ENCODE assay signal across 1 cellular context in the genomic region with DNA sequence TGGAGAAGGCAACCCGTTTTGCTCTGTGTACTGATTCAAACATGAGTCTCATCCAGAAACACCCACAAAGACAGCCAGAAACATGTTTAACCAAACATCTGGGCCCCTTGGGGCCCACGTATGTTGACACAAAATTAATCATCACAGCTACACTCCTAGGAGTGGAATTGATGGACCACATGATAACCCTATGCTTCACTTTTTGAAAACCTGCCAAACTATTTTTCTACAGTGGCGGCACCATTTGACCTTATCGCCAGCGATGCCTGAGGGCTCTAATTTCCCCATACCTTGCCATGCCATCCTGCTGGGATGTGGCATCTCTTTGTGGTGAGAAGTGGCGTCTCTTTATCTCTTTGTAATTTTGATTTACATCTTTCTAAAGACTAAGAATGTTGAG.
TF ChIP-seq lines count a peak whose summit lies in the region.

No MANE protein-coding gene starts in this region.

TF ChIP-seq in HepG2, 621 proteins besides CTCF, POLR2A, EP300 and RAD21 (continued from another document):
- TF ChIP-seq, protein P1, sequence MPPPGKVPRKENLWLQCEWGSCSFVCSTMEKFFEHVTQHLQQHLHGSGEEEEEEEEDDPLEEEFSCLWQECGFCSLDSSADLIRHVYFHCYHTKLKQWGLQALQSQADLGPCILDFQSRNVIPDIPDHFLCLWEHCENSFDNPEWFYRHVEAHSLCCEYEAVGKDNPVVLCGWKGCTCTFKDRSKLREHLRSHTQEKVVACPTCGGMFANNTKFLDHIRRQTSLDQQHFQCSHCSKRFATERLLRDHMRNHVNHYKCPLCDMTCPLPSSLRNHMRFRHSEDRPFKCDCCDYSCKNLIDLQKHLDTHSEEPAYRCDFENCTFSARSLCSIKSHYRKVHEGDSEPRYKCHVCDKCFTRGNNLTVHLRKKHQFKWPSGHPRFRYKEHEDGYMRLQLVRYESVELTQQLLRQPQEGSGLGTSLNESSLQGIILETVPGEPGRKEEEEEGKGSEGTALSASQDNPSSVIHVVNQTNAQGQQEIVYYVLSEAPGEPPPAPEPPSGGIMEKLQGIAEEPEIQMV (CRISPR knock-in tag; IDR thresholded peaks at IDR 0.05; ENCODE audit: low read depth): no peak
- TF ChIP-seq TAF1 (CRISPR knock-in tag; IDR thresholded peaks at IDR 0.05) (no peak), ZGPAT (CRISPR knock-in tag; IDR thresholded peaks at IDR 0.05) (peak; percentile 57), LRRFIP1 (CRISPR knock-in tag; conservative IDR thresholded peaks at IDR 0.05) (no peak), ZNF775 (CRISPR knock-in tag; IDR thresholded peaks at IDR 0.05; ENCODE audit: borderline replicate concordance) (no peak), EHMT2 (IDR thresholded peaks at IDR 0.05; ENCODE audit: borderline replicate concordance, low read depth, low read length) (no peak), MTA1 (CRISPR knock-in tag; IDR thresholded peaks at IDR 0.05; ENCODE audit: borderline replicate concordance) (no peak), CREB1 (IDR thresholded peaks at IDR 0.05) (no peak), CREB1 (CRISPR knock-in tag; IDR thresholded peaks at IDR 0.05) (0 out of 2 replicates have a peak, but pooled peaks have one; percentile 36), ZNF530 (CRISPR knock-in tag; IDR thresholded peaks at IDR 0.05; ENCODE audit: low read depth) (no peak), ASH2L (IDR thresholded peaks at IDR 0.05; ENCODE audit: insufficient read length, low read depth, low read length) (no peak), ZNF207 (IDR thresholded peaks at IDR 0.05; ENCODE audit: borderline replicate concordance) (no peak), ZNF800 (CRISPR knock-in tag; IDR thresholded peaks at IDR 0.05) (no peak), KLF11 (CRISPR knock-in tag; IDR thresholded peaks at IDR 0.05) (no peak), ZNF256 (CRISPR knock-in tag; conservative IDR thresholded peaks at IDR 0.05) (no peak), ZFP41 (CRISPR knock-in tag; IDR thresholded peaks at IDR 0.05; ENCODE audit: borderline replicate concordance) (no peak), MED1 (CRISPR knock-in tag; IDR thresholded peaks at IDR 0.05) (peak; percentile 75), ZNF24 (IDR thresholded peaks at IDR 0.05) (no peak), GLI4 (CRISPR knock-in tag; IDR thresholded peaks at IDR 0.05; ENCODE audit: borderline replicate concordance) (no peak), MYNN (CRISPR knock-in tag; IDR thresholded peaks at IDR 0.05; ENCODE audit: low read depth) (no peak), ZNF678 (CRISPR knock-in tag; IDR thresholded peaks at IDR 0.05) (no peak), TCF7 (IDR thresholded peaks at IDR 0.05; ENCODE audit: low read depth) (peak; percentile 66), ZNF850 (CRISPR knock-in tag; conservative IDR thresholded peaks at IDR 0.05) (no peak), GABPB1 (CRISPR knock-in tag; IDR thresholded peaks at IDR 0.05) (no peak), HIVEP1 (CRISPR knock-in tag; IDR thresholded peaks at IDR 0.05) (no peak), ESRRA (CRISPR knock-in tag; IDR thresholded peaks at IDR 0.05; ENCODE audit: low read depth) (no peak), SALL1 (CRISPR knock-in tag; IDR thresholded peaks at IDR 0.05) (peak; percentile 36; the same call in 1 of the 2 replicates), ZNF44 (CRISPR knock-in tag; IDR thresholded peaks at IDR 0.05) (no peak), FOXK2 (IDR thresholded peaks at IDR 0.05) (no peak), FLYWCH1 (CRISPR knock-in tag; IDR thresholded peaks at IDR 0.05) (no peak), SP2 (CRISPR knock-in tag; IDR thresholded peaks at IDR 0.05) (no peak), TSC22D2 (CRISPR knock-in tag; IDR thresholded peaks at IDR 0.05; ENCODE audit: borderline replicate concordance) (no peak), THAP9 (CRISPR knock-in tag; IDR thresholded peaks at IDR 0.05; ENCODE audit: borderline replicate concordance) (no peak), POLR2AphosphoS2 (IDR thresholded peaks at IDR 0.05; ENCODE audit: low read depth, low read length) (no peak)
- TF ChIP-seq, protein P2, sequence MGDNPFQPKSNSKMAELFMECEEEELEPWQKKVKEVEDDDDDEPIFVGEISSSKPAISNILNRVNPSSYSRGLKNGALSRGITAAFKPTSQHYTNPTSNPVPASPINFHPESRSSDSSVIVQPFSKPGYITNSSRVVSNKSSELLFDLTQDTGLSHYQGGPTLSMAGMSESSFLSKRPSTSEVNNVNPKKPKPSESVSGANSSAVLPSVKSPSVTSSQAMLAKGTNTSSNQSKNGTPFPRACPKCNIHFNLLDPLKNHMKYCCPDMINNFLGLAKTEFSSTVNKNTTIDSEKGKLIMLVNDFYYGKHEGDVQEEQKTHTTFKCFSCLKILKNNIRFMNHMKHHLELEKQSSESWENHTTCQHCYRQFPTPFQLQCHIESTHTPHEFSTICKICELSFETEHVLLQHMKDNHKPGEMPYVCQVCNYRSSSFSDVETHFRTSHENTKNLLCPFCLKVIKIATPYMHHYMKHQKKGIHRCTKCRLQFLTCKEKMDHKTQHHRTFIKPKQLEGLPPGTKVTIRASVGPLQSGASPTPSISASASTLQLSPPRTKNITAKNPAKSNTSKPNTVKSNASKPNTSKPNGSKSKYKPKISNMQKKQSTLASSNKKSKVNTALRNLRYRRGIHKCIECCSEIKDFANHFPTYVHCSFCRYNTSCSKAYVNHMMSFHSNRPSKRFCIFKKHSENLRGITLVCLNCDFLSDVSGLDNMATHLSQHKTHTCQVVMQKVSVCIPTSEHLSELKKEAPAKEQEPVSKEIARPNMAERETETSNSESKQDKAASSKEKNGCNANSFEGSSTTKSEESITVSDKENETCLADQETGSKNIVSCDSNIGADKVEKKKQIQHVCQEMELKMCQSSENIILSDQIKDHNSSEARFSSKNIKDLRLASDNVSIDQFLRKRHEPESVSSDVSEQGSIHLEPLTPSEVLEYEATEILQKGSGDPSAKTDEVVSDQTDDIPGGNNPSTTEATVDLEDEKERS (CRISPR knock-in tag; IDR thresholded peaks at IDR 0.05): no peak
- TF ChIP-seq, protein P3, sequence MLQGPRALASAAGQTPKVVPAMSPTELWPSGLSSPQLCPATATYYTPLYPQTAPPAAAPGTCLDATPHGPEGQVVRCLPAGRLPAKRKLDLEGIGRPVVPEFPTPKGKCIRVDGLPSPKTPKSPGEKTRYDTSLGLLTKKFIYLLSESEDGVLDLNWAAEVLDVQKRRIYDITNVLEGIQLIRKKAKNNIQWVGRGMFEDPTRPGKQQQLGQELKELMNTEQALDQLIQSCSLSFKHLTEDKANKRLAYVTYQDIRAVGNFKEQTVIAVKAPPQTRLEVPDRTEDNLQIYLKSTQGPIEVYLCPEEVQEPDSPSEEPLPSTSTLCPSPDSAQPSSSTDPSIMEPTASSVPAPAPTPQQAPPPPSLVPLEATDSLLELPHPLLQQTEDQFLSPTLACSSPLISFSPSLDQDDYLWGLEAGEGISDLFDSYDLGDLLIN (CRISPR knock-in tag; IDR thresholded peaks at IDR 0.05; ENCODE audit: borderline replicate concordance): no peak
- TF ChIP-seq, protein P4, sequence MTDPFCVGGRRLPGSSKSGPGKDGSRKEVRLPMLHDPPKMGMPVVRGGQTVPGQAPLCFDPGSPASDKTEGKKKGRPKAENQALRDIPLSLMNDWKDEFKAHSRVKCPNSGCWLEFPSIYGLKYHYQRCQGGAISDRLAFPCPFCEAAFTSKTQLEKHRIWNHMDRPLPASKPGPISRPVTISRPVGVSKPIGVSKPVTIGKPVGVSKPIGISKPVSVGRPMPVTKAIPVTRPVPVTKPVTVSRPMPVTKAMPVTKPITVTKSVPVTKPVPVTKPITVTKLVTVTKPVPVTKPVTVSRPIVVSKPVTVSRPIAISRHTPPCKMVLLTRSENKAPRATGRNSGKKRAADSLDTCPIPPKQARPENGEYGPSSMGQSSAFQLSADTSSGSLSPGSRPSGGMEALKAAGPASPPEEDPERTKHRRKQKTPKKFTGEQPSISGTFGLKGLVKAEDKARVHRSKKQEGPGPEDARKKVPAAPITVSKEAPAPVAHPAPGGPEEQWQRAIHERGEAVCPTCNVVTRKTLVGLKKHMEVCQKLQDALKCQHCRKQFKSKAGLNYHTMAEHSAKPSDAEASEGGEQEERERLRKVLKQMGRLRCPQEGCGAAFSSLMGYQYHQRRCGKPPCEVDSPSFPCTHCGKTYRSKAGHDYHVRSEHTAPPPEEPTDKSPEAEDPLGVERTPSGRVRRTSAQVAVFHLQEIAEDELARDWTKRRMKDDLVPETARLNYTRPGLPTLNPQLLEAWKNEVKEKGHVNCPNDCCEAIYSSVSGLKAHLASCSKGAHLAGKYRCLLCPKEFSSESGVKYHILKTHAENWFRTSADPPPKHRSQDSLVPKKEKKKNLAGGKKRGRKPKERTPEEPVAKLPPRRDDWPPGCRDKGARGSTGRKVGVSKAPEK (CRISPR knock-in tag; IDR thresholded peaks at IDR 0.05; ENCODE audit: borderline replicate concordance): no peak
